In genomic region chr7:101723835-101724234, GRCh38 we compare ENCODE assay signal across 27 cellular contexts.
"Had no signal": no experiment of that assay in that cellular context is flagged by ENCODE, and none has a peak within 500 bp of the region (broad histone marks: within the 10 kb centered on the region; RNA-seq: fewer than 3 reads in every experiment).

No MANE protein-coding gene starts in this region.

- FAIRE-seq: small intestine had no signal

- H3K4me1 ChIP-seq: parathyroid adenoma, psoas muscle, right lobe of liver, suprapubic skin, testis, tibial artery, upper lobe of right lung, uterus had no signal

- ATAC-seq: naive thymus-derived CD8-positive, alpha-beta T cell; natural killer cell treated with Interleukin-12 subunit alpha and Interleukin-12 subunit beta and Interleukin-15 and Interleukin-18, amount 100 ng/mL, for 72 hours; psoas muscle; right cardiac atrium; stimulated activated effector memory CD8-positive, alpha-beta T cell treated with anti-CD3 and anti-CD28 coated beads, Interleukin-12 subunit alpha, Interleukin-12 subunit beta, amount 100 ng/mL, for 72 hours; stimulated activated naive B cell treated with anti-CD40 and anti-IgM and Interleukin-4, amounts not matched to agents 10 μg/mL and 1 μg/mL and 100 μg/mL, for 72 hours; stimulated activated naive CD8-positive, alpha-beta T cell treated with anti-CD3 and anti-CD28 coated beads, Interleukin-15, amount 100 ng/mL, for 72 hours; upper lobe of right lung had no signal

- DNase-seq: naive thymus-derived CD8-positive, alpha-beta T cell; nephron progenitor cell; occipital lobe; ovary; posterior cingulate gyrus; psoas muscle; right cardiac atrium; right lobe of liver; sigmoid colon; small intestine; stimulated activated CD4-positive, alpha-beta T cell treated with anti-CD3 and anti-CD28 coated beads, Interleukin-15, amount 100 ng/mL, for 24 hours; stimulated activated CD4-positive, alpha-beta T cell treated with anti-CD3 and anti-CD28 coated beads, Interleukin-2, amount 100 ng/mL, for 24 hours; stimulated activated CD4-positive, alpha-beta T cell treated with anti-CD3 and anti-CD28 coated beads, Interleukin-2, amount 100 ng/mL, for 48 hours; stimulated activated CD4-positive, alpha-beta T cell treated with anti-CD3 and anti-CD28 coated beads, Interleukin-4, amount 100 ng/mL, for 24 hours; stimulated activated naive B cell treated with anti-CD40 and anti-IgM and Interleukin-4, amounts not matched to agents 10 μg/mL and 1 μg/mL and 100 μg/mL, for 72 hours; stimulated activated naive CD4-positive, alpha-beta T cell treated with Interleukin-2 at 50 U/mL for 16 hours; stimulated activated naive CD8-positive, alpha-beta T cell treated with anti-CD3 and anti-CD28 coated beads, Interleukin-15, amount 100 ng/mL, for 72 hours; substantia nigra; testis; tibial artery; transverse colon; upper lobe of right lung; uterus had no signal

- H2AFZ ChIP-seq: parathyroid adenoma had no signal

- H3K9ac ChIP-seq: parathyroid adenoma had no signal

- H3K36me3 ChIP-seq: ovary, right lobe of liver, sigmoid colon, suprapubic skin, tibial artery, transverse colon, upper lobe of right lung, uterus had no signal

- H3K27me3 ChIP-seq: ovary, right lobe of liver, sigmoid colon, testis, transverse colon, upper lobe of right lung, uterus had no signal

- H3K79me2 ChIP-seq: parathyroid adenoma had no signal

- H3K9me3 ChIP-seq: ovary, psoas muscle, right lobe of liver, sigmoid colon, suprapubic skin, testis, tibial artery, transverse colon, upper lobe of right lung, uterus had no signal

- H3K27ac ChIP-seq: ovary, parathyroid adenoma, psoas muscle, right lobe of liver, sigmoid colon, suprapubic skin, testis, tibial artery, transverse colon, upper lobe of right lung, uterus had no signal

- H3K4me3 ChIP-seq: ovary, psoas muscle, right lobe of liver, sigmoid colon, suprapubic skin, testis, tibial artery, transverse colon, upper lobe of right lung, uterus had no signal
